29 cellular contexts compared by ENCODE assay signal in the genomic region with DNA sequence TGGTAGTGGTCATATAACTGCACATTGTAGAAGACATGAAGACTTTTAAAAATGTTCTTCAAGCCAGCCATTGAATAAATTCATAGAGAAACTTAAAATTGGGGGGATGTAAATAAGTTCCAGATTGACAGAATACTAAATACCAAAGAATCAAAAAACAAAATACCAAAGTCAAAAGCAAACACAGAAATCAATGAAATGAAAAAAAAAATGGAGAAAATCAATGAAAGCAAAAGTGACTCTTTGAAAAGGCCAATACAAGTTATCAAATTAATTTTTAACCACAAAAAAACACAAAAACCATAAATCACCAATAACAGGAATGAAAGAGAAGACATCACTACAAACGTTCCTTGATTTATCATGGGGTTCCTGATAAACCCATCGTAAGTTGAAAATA.
"Had no signal": no experiment of that assay in that cellular context is flagged by ENCODE, and none has a peak within 500 bp of the region (broad histone marks: within the 10 kb centered on the region; RNA-seq: fewer than 3 reads in every experiment).

No MANE protein-coding gene starts in this region.

- H3K4me3 Mint-ChIP-seq: naive thymus-derived CD4-positive, alpha-beta T cell; natural killer cell; nephron; neural progenitor cell; stimulated activated effector memory CD8-positive, alpha-beta T cell treated with anti-CD3 and anti-CD28 coated beads, Interleukin-12 subunit alpha, Interleukin-12 subunit beta, amount 100 ng/mL, for 72 hours; stimulated activated naive CD8-positive, alpha-beta T cell treated with anti-CD3 and anti-CD28 coated beads, Interleukin-15, amount 100 ng/mL, for 72 hours; type B pancreatic cell had no signal

- ATAC-seq: naive thymus-derived CD4-positive, alpha-beta T cell; natural killer cell; psoas muscle; right cardiac atrium; sciatic nerve; stimulated activated effector memory CD8-positive, alpha-beta T cell treated with anti-CD3 and anti-CD28 coated beads, Interleukin-12 subunit alpha, Interleukin-12 subunit beta, amount 100 ng/mL, for 72 hours; stimulated activated naive CD8-positive, alpha-beta T cell treated with anti-CD3 and anti-CD28 coated beads, Interleukin-15, amount 100 ng/mL, for 72 hours; stimulated activated naive CD8-positive, alpha-beta T cell treated with anti-CD3 and anti-CD28 coated beads, Interleukin-15, Interleukin-2, amounts not matched to agents 100 U/mL and 50 U/mL, for 24 hours; upper lobe of right lung had no signal

- H3K79me2 ChIP-seq: parathyroid adenoma had no signal

- H3K9ac ChIP-seq: neural progenitor cell, parathyroid adenoma had no signal

- H2AFZ ChIP-seq: neural progenitor cell, parathyroid adenoma had no signal

- DNase-seq: naive thymus-derived CD4-positive, alpha-beta T cell; natural killer cell; occipital lobe; ovary; posterior cingulate gyrus; psoas muscle; right cardiac atrium; stimulated activated CD4-positive, alpha-beta T cell treated with anti-CD3 and anti-CD28 coated beads, Interleukin-15, amount 100 ng/mL, for 24 hours; stimulated activated CD4-positive, alpha-beta T cell treated with anti-CD3 and anti-CD28 coated beads, Interleukin-2, amount 100 ng/mL, for 24 hours; stimulated activated CD4-positive, alpha-beta T cell treated with anti-CD3 and anti-CD28 coated beads, Interleukin-2, amount 100 ng/mL, for 48 hours; stimulated activated CD4-positive, alpha-beta T cell treated with anti-CD3 and anti-CD28 coated beads, Interleukin-4, amount 100 ng/mL, for 24 hours; stimulated activated naive CD4-positive, alpha-beta T cell; stimulated activated naive CD8-positive, alpha-beta T cell treated with anti-CD3 and anti-CD28 coated beads, Interleukin-15, amount 100 ng/mL, for 72 hours; stimulated activated naive CD8-positive, alpha-beta T cell treated with anti-CD3 and anti-CD28 coated beads, Interleukin-15, Interleukin-2, amounts not matched to agents 100 U/mL and 50 U/mL, for 24 hours; substantia nigra; testis; tibial artery; transverse colon; upper lobe of right lung; uterus had no signal

- H3K4me1 ChIP-seq: neural progenitor cell, parathyroid adenoma, psoas muscle, suprapubic skin, testis, tibial artery, transverse colon, upper lobe of right lung, uterus had no signal

- H3K27me3 Mint-ChIP-seq: naive thymus-derived CD4-positive, alpha-beta T cell; progenitor cell of endocrine pancreas; stimulated activated naive CD8-positive, alpha-beta T cell treated with anti-CD3 and anti-CD28 coated beads, Interleukin-15, amount 100 ng/mL, for 72 hours; type B pancreatic cell had no signal

- H3K9me3 Mint-ChIP-seq: natural killer cell; stimulated activated effector memory CD8-positive, alpha-beta T cell treated with anti-CD3 and anti-CD28 coated beads, Interleukin-12 subunit alpha, Interleukin-12 subunit beta, amount 100 ng/mL, for 72 hours had no signal

- H3K4me2 ChIP-seq: neural progenitor cell had no signal

- H3K27me3 ChIP-seq: neural progenitor cell, ovary, suprapubic skin, testis, tibial artery, transverse colon, upper lobe of right lung, uterus had no signal

- H3K27ac Mint-ChIP-seq: naive thymus-derived CD4-positive, alpha-beta T cell; natural killer cell; nephron; neural progenitor cell; progenitor cell of endocrine pancreas; stimulated activated effector memory CD8-positive, alpha-beta T cell treated with anti-CD3 and anti-CD28 coated beads, Interleukin-12 subunit alpha, Interleukin-12 subunit beta, amount 100 ng/mL, for 72 hours; stimulated activated naive CD8-positive, alpha-beta T cell treated with anti-CD3 and anti-CD28 coated beads, Interleukin-15, amount 100 ng/mL, for 72 hours; type B pancreatic cell had no signal

- H3K27ac ChIP-seq: neural progenitor cell, ovary, parathyroid adenoma, psoas muscle, skin epidermis, suprapubic skin, testis, tibial artery, transverse colon, upper lobe of right lung, uterus had no signal

- H3K36me3 ChIP-seq: neural progenitor cell, ovary, upper lobe of right lung, uterus had no signal

- H3K9me3 ChIP-seq: ovary, psoas muscle, suprapubic skin, testis, tibial artery, transverse colon, upper lobe of right lung, uterus had no signal

- H3K4me3 ChIP-seq: neural progenitor cell, ovary, psoas muscle, skin epidermis, suprapubic skin, testis, tibial artery, transverse colon, upper lobe of right lung, uterus had no signal

- H3K4me1 Mint-ChIP-seq: nephron; neural progenitor cell; stimulated activated naive CD8-positive, alpha-beta T cell treated with anti-CD3 and anti-CD28 coated beads, Interleukin-15, amount 100 ng/mL, for 72 hours had no signal
